ENCODE assay signal across 13 cellular contexts in the genomic region with DNA sequence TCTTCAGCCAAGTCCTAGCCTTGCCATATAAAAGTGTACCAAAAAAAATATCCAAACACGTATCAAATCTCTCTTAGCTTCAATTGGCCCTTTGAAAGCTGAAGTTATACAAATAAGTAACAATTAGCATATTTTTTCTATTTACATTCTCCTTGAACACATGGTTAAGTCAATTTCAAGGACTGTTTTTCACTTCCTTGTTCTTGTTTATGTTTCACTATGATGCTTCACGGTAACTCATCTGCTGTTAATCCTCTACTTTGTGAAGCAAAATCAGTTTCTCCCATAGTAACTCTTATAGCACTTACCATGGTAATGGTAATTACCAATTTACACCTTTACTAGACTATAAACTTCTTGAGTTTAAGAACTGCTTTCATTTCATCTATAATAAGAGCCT. TPM values are rescaled to one million over a fixed set of nuclear protein-coding genes. Genes with fewer than 3 reads are reported as not detected.
DNase-seq lines count a peak whose midpoint lies in the region; ATAC-seq and TF ChIP-seq lines count a peak whose summit lies in the region.
"Had no signal": no experiment of that assay in that cellular context is flagged by ENCODE, and none has a peak within 500 bp of the region (broad histone marks: within the 10 kb centered on the region; RNA-seq: fewer than 3 reads in every experiment).

No MANE protein-coding gene starts in this region.

- H3K27ac ChIP-seq in GM23338 (ENCODE audit: low read depth): no peak overlapping the region
- H3K27ac ChIP-seq: neural progenitor cell had no signal

- no peaks in the 10 kb centered on the region for H3F3A ChIP-seq in GM23338 (replicated peaks; ENCODE audit: low read depth)

- H3K4me3 Mint-ChIP-seq in memory B cell (no peak overlapping the region), GM23338 (no peak overlapping the region)
- H3K4me3 Mint-ChIP-seq: activated CD8-positive, alpha-beta memory T cell treated with anti-CD3 and anti-CD28 coated beads, Interleukin-2, amount 10 ng/mL, durations not matched to agents 7 days and 5 days; neural progenitor cell had no signal

- H3K79me2 ChIP-seq in GM23338 (replicated peaks; ENCODE audit: insufficient read depth): no peaks in the 10 kb centered on the region

- no peaks in the 10 kb centered on the region for H3K36me3 Mint-ChIP-seq in memory B cell
- peaks cover 3% of the 10 kb centered on the region; the same call in 1 of the 3 replicates for H3K36me3 Mint-ChIP-seq in GM23338 (ENCODE audit: low read depth)
- H3K36me3 Mint-ChIP-seq: activated CD8-positive, alpha-beta memory T cell treated with anti-CD3 and anti-CD28 coated beads, Interleukin-2, amount 10 ng/mL, durations not matched to agents 7 days and 5 days; neural progenitor cell had no signal

- DNase-seq in memory B cell (ENCODE audit: low spot score in 2 of 2) (no peak), GM23338 (ENCODE audit: low spot score) (no peak), NCI-H2029 treated with DMSO at 0.1 percent for 48 hours (lab: John Stamatoyannopoulos, UW) (no peak)
- no peak for DNase-seq in NK-92 treated with Interleukin-12 subunit alpha and Interleukin-12 subunit beta, amount 100 ng/mL, for 24 hours (lab: John Stamatoyannopoulos, UW)
- DNase-seq: activated CD8-positive, alpha-beta memory T cell treated with anti-CD3 and anti-CD28 coated beads, Interleukin-2, amount 10 ng/mL, durations not matched to agents 7 days and 5 days; aorta; NCI-H524; stimulated activated CD4-positive, alpha-beta T cell treated with anti-CD3 and anti-CD28 coated beads, Interleukin-15, amount 100 ng/mL, for 24 hours; stimulated activated naive CD4-positive, alpha-beta T cell treated with Interleukin-2 at 50 U/mL for 16 hours had no signal

- peaks cover 7% of the 10 kb centered on the region for H3K4me1 Mint-ChIP-seq in memory B cell
- peaks cover 17% of the 10 kb centered on the region for H3K4me1 Mint-ChIP-seq in GM23338
- H3K4me1 Mint-ChIP-seq: activated CD8-positive, alpha-beta memory T cell treated with anti-CD3 and anti-CD28 coated beads, Interleukin-2, amount 10 ng/mL, durations not matched to agents 7 days and 5 days had no signal

- peaks cover 6% of the 10 kb centered on the region; the same call in 1 of the 2 replicates for H3K4me1 ChIP-seq in GM23338 (ENCODE audit: insufficient read depth)

- TF ChIP-seq CTCF in GM23338 (conservative IDR thresholded peaks at IDR 0.05; ENCODE audit: low read depth in 2 of 2): no peak

- H3K27ac Mint-ChIP-seq in memory B cell: no peak overlapping the region
- no peak overlapping the region for H3K27ac Mint-ChIP-seq in GM23338
- H3K27ac Mint-ChIP-seq: activated CD8-positive, alpha-beta memory T cell treated with anti-CD3 and anti-CD28 coated beads, Interleukin-2, amount 10 ng/mL, durations not matched to agents 7 days and 5 days; neural progenitor cell had no signal

- H3K27me3 Mint-ChIP-seq in memory B cell: peaks cover 2% of the 10 kb centered on the region
- no peaks in the 10 kb centered on the region for H3K27me3 Mint-ChIP-seq in GM23338 (ENCODE audit: insufficient read depth, low read depth, poor library complexity)

- H3K9me3 Mint-ChIP-seq in memory B cell: no peaks in the 10 kb centered on the region
- H3K9me3 Mint-ChIP-seq in GM23338: 0 out of 3 replicates have a peak, but pooled peaks cover 3% of the 10 kb centered on the region
- H3K9me3 Mint-ChIP-seq: neural progenitor cell had no signal

- no peaks in the 10 kb centered on the region for H4K20me1 ChIP-seq in GM23338 (replicated peaks; ENCODE audit: insufficient read depth)

- no peak overlapping the region for H2AFZ ChIP-seq in GM23338
- H2AFZ ChIP-seq: neural progenitor cell had no signal

- H3K4me2 ChIP-seq in GM23338: no peak overlapping the region
- H3K4me2 ChIP-seq: neural progenitor cell had no signal

- peaks cover 6% of the 10 kb centered on the region; the same call in 1 of the 2 replicates for H3K9me2 ChIP-seq in GM23338 (ENCODE audit: insufficient read depth)

- ATAC-seq in GM18868 (IDR thresholded peaks at IDR 0.05; ENCODE audit: unreplicated experiment) (peak; percentile 88), GM21619 (IDR thresholded peaks at IDR 0.05; ENCODE audit: unreplicated experiment) (peak; percentile 88), HG03196 (IDR thresholded peaks at IDR 0.05; ENCODE audit: unreplicated experiment) (peak; percentile 70), memory B cell (ENCODE audit: low read depth) (peak; percentile 66), GM23338 (no peak)
- ATAC-seq: activated CD8-positive, alpha-beta memory T cell treated with anti-CD3 and anti-CD28 coated beads, Interleukin-2, amount 10 ng/mL, durations not matched to agents 7 days and 5 days had no signal

- no peaks in the 10 kb centered on the region for H3K27me3 ChIP-seq in GM23338 (ENCODE audit: insufficient read depth)
- H3K27me3 ChIP-seq: neural progenitor cell had no signal

- no peak overlapping the region for H3K4me3 ChIP-seq in GM23338
- H3K4me3 ChIP-seq: neural progenitor cell had no signal

- H3K36me3 ChIP-seq in GM23338 (ENCODE audit: insufficient read depth): no peaks in the 10 kb centered on the region
- H3K36me3 ChIP-seq: neural progenitor cell had no signal

TF ChIP-seq in GM23338, 12 proteins besides CTCF, POLR2A, EP300 and RAD21 (continues in another document):
- TF ChIP-seq, protein P1, sequence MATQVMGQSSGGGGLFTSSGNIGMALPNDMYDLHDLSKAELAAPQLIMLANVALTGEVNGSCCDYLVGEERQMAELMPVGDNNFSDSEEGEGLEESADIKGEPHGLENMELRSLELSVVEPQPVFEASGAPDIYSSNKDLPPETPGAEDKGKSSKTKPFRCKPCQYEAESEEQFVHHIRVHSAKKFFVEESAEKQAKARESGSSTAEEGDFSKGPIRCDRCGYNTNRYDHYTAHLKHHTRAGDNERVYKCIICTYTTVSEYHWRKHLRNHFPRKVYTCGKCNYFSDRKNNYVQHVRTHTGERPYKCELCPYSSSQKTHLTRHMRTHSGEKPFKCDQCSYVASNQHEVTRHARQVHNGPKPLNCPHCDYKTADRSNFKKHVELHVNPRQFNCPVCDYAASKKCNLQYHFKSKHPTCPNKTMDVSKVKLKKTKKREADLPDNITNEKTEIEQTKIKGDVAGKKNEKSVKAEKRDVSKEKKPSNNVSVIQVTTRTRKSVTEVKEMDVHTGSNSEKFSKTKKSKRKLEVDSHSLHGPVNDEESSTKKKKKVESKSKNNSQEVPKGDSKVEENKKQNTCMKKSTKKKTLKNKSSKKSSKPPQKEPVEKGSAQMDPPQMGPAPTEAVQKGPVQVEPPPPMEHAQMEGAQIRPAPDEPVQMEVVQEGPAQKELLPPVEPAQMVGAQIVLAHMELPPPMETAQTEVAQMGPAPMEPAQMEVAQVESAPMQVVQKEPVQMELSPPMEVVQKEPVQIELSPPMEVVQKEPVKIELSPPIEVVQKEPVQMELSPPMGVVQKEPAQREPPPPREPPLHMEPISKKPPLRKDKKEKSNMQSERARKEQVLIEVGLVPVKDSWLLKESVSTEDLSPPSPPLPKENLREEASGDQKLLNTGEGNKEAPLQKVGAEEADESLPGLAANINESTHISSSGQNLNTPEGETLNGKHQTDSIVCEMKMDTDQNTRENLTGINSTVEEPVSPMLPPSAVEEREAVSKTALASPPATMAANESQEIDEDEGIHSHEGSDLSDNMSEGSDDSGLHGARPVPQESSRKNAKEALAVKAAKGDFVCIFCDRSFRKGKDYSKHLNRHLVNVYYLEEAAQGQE (IDR thresholded peaks at IDR 0.05; ENCODE audit: unreplicated experiment): no peak
- no peak for TF ChIP-seq JUNB (IDR thresholded peaks at IDR 0.05; ENCODE audit: unreplicated experiment)

RNA-seq across cellular contexts. Expression of a gene that starts 10.6 kb away (rescaled TPM):
- total RNA-seq in GM23338 (2014; rRNA removed; shearing (Covaris generic)): 44.0 and 44.1 TPM in 2 replicates
- 11.2 and 11.4 TPM in 2 replicates for polyA plus RNA-seq in GM23338 (2016; fragmentation: Nextera tagmentation; extraction: Ambion mirVana)
